8 cellular contexts compared by ENCODE assay signal in the genomic region with DNA sequence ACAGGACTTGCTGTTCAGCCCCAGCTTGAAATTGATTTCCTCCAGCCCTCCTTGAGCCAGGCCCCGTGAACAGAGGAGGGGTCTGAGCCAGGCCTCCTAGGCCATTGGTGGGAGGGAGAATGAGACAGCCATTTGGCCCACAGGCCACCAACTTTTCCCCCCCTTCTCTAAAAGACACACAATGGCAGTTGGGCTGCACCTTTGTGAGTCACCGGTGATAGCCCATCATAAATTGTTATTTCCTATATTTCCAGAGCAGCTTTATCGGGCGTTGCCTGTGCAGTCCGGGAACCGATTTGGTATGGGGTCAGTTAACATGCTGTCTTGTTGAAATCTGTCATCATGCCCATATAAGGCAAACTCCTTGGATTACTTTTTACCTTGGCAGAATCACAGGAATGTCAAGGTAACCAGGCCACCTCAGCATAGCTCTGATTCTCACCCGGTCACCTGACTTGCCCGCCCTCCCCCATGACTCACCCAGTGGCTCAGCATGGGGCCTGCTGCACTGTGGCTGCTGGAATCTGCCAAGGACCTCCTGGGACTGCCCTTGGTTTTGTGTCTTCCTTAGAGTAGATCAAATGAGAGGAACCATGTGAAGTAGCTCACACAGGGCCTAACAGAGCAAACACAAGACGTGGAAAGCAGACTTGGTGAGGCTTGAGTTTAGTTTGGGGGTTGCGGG. TPM values are rescaled to one million over a fixed set of nuclear protein-coding genes. Genes with fewer than 3 reads are reported as not detected.
DNase-seq lines count a peak whose midpoint lies in the region; ATAC-seq, FAIRE-seq and TF ChIP-seq lines count a peak whose summit lies in the region.

No MANE protein-coding gene starts in this region.

- H3K27me3 ChIP-seq in endothelial cell of umbilical vein (ENCODE audit: control insufficient read depth in 2 of 2, insufficient read depth in 2 of 2, low read length in 2 of 2) (no peaks in the 10 kb centered on the region), mucosa of stomach (ENCODE audit: control insufficient read depth, insufficient read depth, low read length) (no peaks in the 10 kb centered on the region), subcutaneous abdominal adipose tissue (ENCODE audit: control insufficient read depth in 5 of 5, insufficient read depth in 4 of 5, low read length in 5 of 5) (no peaks in the 10 kb centered on the region)

- H3K27ac Mint-ChIP-seq in activated CD8-positive, alpha-beta T cell treated with anti-CD3 and anti-CD28 coated beads, Interleukin-2, amount 10 ng/mL, durations not matched to agents 7 days and 5 days = peak overlapping the region; percentile 85

- peaks cover 53% of the 10 kb centered on the region for H3K36me3 Mint-ChIP-seq in activated CD8-positive, alpha-beta T cell treated with anti-CD3 and anti-CD28 coated beads, Interleukin-2, amount 10 ng/mL, durations not matched to agents 7 days and 5 days (ENCODE audit: low read depth)

- DNase-seq in GM04504 (ENCODE audit: low read depth) (peak; percentile 86), NCI-H2227 treated with DMSO at 0.1 percent for 48 hours (lab: John Stamatoyannopoulos, UW) (peak; percentile 76), endothelial cell of umbilical vein (ENCODE audit: low read depth, low spot score) (peak; percentile 89), NCI-H187 (lab: John Stamatoyannopoulos, UW) (no peak)
- peak; percentile 55 for DNase-seq in activated CD8-positive, alpha-beta T cell treated with anti-CD3 and anti-CD28 coated beads, Interleukin-2, amount 10 ng/mL, durations not matched to agents 7 days and 5 days

- H3K4me3 Mint-ChIP-seq in activated CD8-positive, alpha-beta T cell treated with anti-CD3 and anti-CD28 coated beads, Interleukin-2, amount 10 ng/mL, durations not matched to agents 7 days and 5 days = no peak overlapping the region

- no peaks in the 10 kb centered on the region for H4K20me1 ChIP-seq in endothelial cell of umbilical vein (replicated peaks; ENCODE audit: control insufficient read depth, extremely low read depth, insufficient read depth, low read length)

- H3K27me3 Mint-ChIP-seq in activated CD8-positive, alpha-beta T cell treated with anti-CD3 and anti-CD28 coated beads, Interleukin-2, amount 10 ng/mL, durations not matched to agents 7 days and 5 days (ENCODE audit: low read depth) = no peaks in the 10 kb centered on the region

- H3K4me2 ChIP-seq in endothelial cell of umbilical vein (ENCODE audit: insufficient read depth, low read length) = peak overlapping the region; percentile 19

- H3K9me3 ChIP-seq in endothelial cell of umbilical vein (replicated peaks; ENCODE audit: control insufficient read depth, insufficient read depth, low read length) = no peaks in the 10 kb centered on the region
- H3K9me3 ChIP-seq in mucosa of stomach (ENCODE audit: control insufficient read depth, low read length) = no peaks in the 10 kb centered on the region
- no peaks in the 10 kb centered on the region for H3K9me3 ChIP-seq in subcutaneous abdominal adipose tissue (ENCODE audit: control insufficient read depth in 5 of 5, low read length in 5 of 5)

- no peaks in the 10 kb centered on the region for H3K9me1 ChIP-seq in endothelial cell of umbilical vein (replicated peaks; ENCODE audit: control insufficient read depth, extremely low read depth, insufficient read depth, low read length)

- dilution Hi-C loops in endothelial cell of umbilical vein (cut with MboI; ENCODE audit: extremely low pct_ligation_motif_present, low sequenced_read_pairs) = no loop called here

- H2AFZ ChIP-seq in endothelial cell of umbilical vein (ENCODE audit: low read depth, low read length) = no peak overlapping the region

- CTCF ChIA-PET in activated CD8-positive, alpha-beta T cell treated with anti-CD3 and anti-CD28 coated beads, Interleukin-2, amount 10 ng/mL, durations not matched to agents 7 days and 5 days (lab: Charles Lee) = interaction anchor here (1.0 kb wide), 1 partner anchor 281 kb away, joined by 3 read pairs; a partner anchor contains a TSS
- CTCF ChIA-PET in endothelial cell of umbilical vein (lab: Charles Lee) = interaction anchor here (0.8 to 2.0 kb wide), 10 partner anchors 12 to 49 kb away, joined by 3 to 10 read pairs (median 4); a partner anchor contains a TSS

- peaks cover 95% of the 10 kb centered on the region for H3K4me1 Mint-ChIP-seq in activated CD8-positive, alpha-beta T cell treated with anti-CD3 and anti-CD28 coated beads, Interleukin-2, amount 10 ng/mL, durations not matched to agents 7 days and 5 days (ENCODE audit: low read depth)

- POLR2A ChIA-PET in activated CD8-positive, alpha-beta T cell treated with anti-CD3 and anti-CD28 coated beads, Interleukin-2, amount 10 ng/mL, durations not matched to agents 7 days and 5 days (lab: Charles Lee) = interaction anchor here (0.9 kb wide), 1 partner anchor 27 kb away, joined by 3 read pairs; no protein-coding TSS in a partner anchor
- POLR2A ChIA-PET in endothelial cell of umbilical vein (lab: Charles Lee) = interaction anchor here (0.6 to 1.3 kb wide), 2 partner anchors 11 to 35 kb away, joined by 3 to 5 read pairs; no protein-coding TSS in a partner anchor

- no TSS peak for BruUV-seq in endothelial cell of umbilical vein (replicated peaks; lab: Mats Ljungman, UMichigan)

- H3K9ac ChIP-seq in endothelial cell of umbilical vein (replicated peaks; ENCODE audit: extremely low read depth, insufficient read depth, low read length) (peak overlapping the region; percentile 55), mucosa of stomach (ENCODE audit: low read length) (peak overlapping the region; percentile 88), subcutaneous abdominal adipose tissue (ENCODE audit: low read length in 5 of 5) (peak overlapping the region in 4 of 5 donors; percentile 10 to 30 (median 20))

- no peak for TF ChIP-seq POLR2A in endothelial cell of umbilical vein (IDR thresholded peaks at IDR 0.05; ENCODE audit: low read depth, low read length)
- no peak for TF ChIP-seq POLR2A in GM18505 (IDR thresholded peaks at IDR 0.05; ENCODE audit: borderline replicate concordance, extremely low read depth, insufficient read depth, insufficient read length)

- FAIRE-seq in endothelial cell of umbilical vein (lab: Jason Lieb, UNC) = peak; percentile 85

- TF ChIP-seq CTCF in endothelial cell of umbilical vein (IDR thresholded peaks at IDR 0.05; ENCODE audit: extremely low read depth in 1 of 2, insufficient read depth in 1 of 2, low read depth in 1 of 2, low read length in 2 of 2) = no peak

- H3K9me3 Mint-ChIP-seq in activated CD8-positive, alpha-beta T cell treated with anti-CD3 and anti-CD28 coated beads, Interleukin-2, amount 10 ng/mL, durations not matched to agents 7 days and 5 days (ENCODE audit: insufficient read depth) = no peaks in the 10 kb centered on the region

- H3K79me2 ChIP-seq in endothelial cell of umbilical vein (ENCODE audit: control insufficient read depth, insufficient read depth, low read length) = peaks cover 85% of the 10 kb centered on the region

- intact Hi-C loops in endothelial cell of umbilical vein (cut with micrococcal nuclease) = loop anchor here (1.0 to 2.0 kb wide), 5 partner anchors 7 to 36 kb away; a partner anchor contains a TSS

- no peaks in the 10 kb centered on the region for H3K36me3 ChIP-seq in endothelial cell of umbilical vein (ENCODE audit: control insufficient read depth in 2 of 2, extremely low read depth in 1 of 2, insufficient read depth in 2 of 2, low read length in 2 of 2)
- H3K36me3 ChIP-seq in mucosa of stomach (ENCODE audit: control insufficient read depth, insufficient read depth, low read length) = no peaks in the 10 kb centered on the region
- peaks cover 0 to 4% (median 4%) of the 10 kb centered on the region in 5 donors for H3K36me3 ChIP-seq in subcutaneous abdominal adipose tissue (ENCODE audit: control insufficient read depth in 5 of 5, insufficient read depth in 5 of 5, low read length in 5 of 5)

- H3K4me3 ChIP-seq in endothelial cell of umbilical vein (replicated peaks in 1 of 3; ENCODE audit: insufficient read depth in 1 of 3, low read depth in 1 of 3, low read length in 3 of 3) = no peak overlapping the region
- no peak overlapping the region for H3K4me3 ChIP-seq in mucosa of stomach (ENCODE audit: low read length)
- no peak overlapping the region for H3K4me3 ChIP-seq in subcutaneous abdominal adipose tissue (ENCODE audit: low read depth in 1 of 5, low read length in 5 of 5)

- H3K27ac ChIP-seq in endothelial cell of umbilical vein (ENCODE audit: insufficient read depth, low read depth, low read length) (peak overlapping the region; percentile 90), subcutaneous abdominal adipose tissue (ENCODE audit: low read depth, low read length) (peak overlapping the region; percentile 90)

- peak; percentile 19 for ATAC-seq in activated CD8-positive, alpha-beta T cell treated with anti-CD3 and anti-CD28 coated beads, Interleukin-2, amount 10 ng/mL, durations not matched to agents 7 days and 5 days
- no peak for ATAC-seq in GM18505 (IDR thresholded peaks at IDR 0.05; ENCODE audit: unreplicated experiment)

- peaks cover 66% of the 10 kb centered on the region for H3K4me1 ChIP-seq in endothelial cell of umbilical vein (ENCODE audit: control insufficient read depth, extremely low read depth, insufficient read depth, low read length)
- peaks cover 82% of the 10 kb centered on the region for H3K4me1 ChIP-seq in mucosa of stomach (ENCODE audit: control insufficient read depth, insufficient read depth, low read length)
- H3K4me1 ChIP-seq in subcutaneous abdominal adipose tissue (ENCODE audit: control insufficient read depth in 5 of 5, insufficient read depth in 5 of 5, low read length in 5 of 5) = peaks cover 20 to 85% (median 64%) of the 10 kb centered on the region in 5 donors

TF ChIP-seq in endothelial cell of umbilical vein, 7 proteins besides CTCF, POLR2A, EP300 and RAD21 (continues in another document):
- TF ChIP-seq EZH2 (IDR thresholded peaks at IDR 0.05; ENCODE audit: borderline replicate concordance, low read depth, low read length, severe bottlenecking) (no peak), JUN (IDR thresholded peaks at IDR 0.05; ENCODE audit: borderline replicate concordance, insufficient read depth, insufficient read length, low read depth) (no peak), FOS (IDR thresholded peaks at IDR 0.05; ENCODE audit: borderline replicate concordance, insufficient read depth, low read length) (peak; percentile 80), MYC (IDR thresholded peaks at IDR 0.05; ENCODE audit: low read depth, low read length) (no peak)

RNA-seq across cellular contexts. Expression of a gene that starts 36.1 kb away (rescaled TPM):
- 100 to 1,000 TPM; 357 to 373 TPM for total RNA-seq in activated CD8-positive, alpha-beta T cell treated with anti-CD3 and anti-CD28 coated beads, Interleukin-2, amount 10 ng/mL, durations not matched to agents 7 days and 5 days
- 693 and 748 TPM in 2 replicates for total RNA-seq in endothelial cell of umbilical vein
- polyA plus RNA-seq in endothelial cell of umbilical vein = 313 and 329 TPM in 2 replicates
- polyA plus RNA-seq in endothelial cell of umbilical vein (2011; cell fraction: cytosol; rRNA removed) = 293 and 306 TPM in 2 replicates
- 829 and 939 TPM in 2 replicates for polyA plus RNA-seq in endothelial cell of umbilical vein (2011; cell fraction: nucleus; rRNA removed)
- polyA plus RNA-seq in endothelial cell of umbilical vein (2012) = 615 and 712 TPM in 2 replicates
- 461 and 482 TPM in 2 replicates for polyA minus RNA-seq in endothelial cell of umbilical vein
- 78.8 TPM for polyA minus RNA-seq in endothelial cell of umbilical vein (2011; cell fraction: cytosol; rRNA and poly(A)+ RNA removed)
- polyA minus RNA-seq in endothelial cell of umbilical vein (2011; cell fraction: nucleus; rRNA and poly(A)+ RNA removed) = 238 and 273 TPM in 2 replicates

Comparison
In these comparisons a context has a peak if more than half of its experiments do, and no peak if none do; other contexts are left out.
1. DNase-seq: peak in GM04504 (single experiment), NCI-H2227 treated with DMSO at 0.1 percent for 48 hours (single experiment), activated CD8-positive, alpha-beta T cell treated with anti-CD3 and anti-CD28 coated beads, Interleukin-2, amount 10 ng/mL, durations not matched to agents 7 days and 5 days (single experiment) and endothelial cell of umbilical vein (single experiment); none in NCI-H187 (0 of 2).
2. H3K9ac ChIP-seq: peak in every context shown above with its lines; median percentile 88 in mucosa of stomach; 55 in endothelial cell of umbilical vein; 20 in subcutaneous abdominal adipose tissue.